ENCODE assay signal across 16 cellular contexts in the genomic region with DNA sequence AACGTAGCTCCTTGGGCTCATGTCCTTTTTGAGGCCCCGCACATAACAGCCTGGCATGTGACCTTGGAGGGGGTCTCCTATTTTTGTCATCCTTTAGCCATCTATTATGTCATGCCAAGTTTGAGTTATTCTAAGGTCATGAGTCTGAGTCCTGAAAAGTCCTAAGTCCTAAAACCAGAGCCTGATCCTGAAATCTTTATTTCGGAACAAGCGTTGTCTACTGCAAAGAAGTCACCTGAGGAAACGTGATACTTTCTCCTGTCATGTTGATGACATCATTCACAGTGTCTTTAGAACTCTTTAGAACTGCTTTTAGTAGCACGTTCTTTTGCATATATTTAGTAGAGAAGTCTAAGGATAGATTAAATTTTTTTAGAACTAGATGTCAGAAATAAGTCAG.
"Had no signal": no experiment of that assay in that cellular context is flagged by ENCODE, and none has a peak within 500 bp of the region (broad histone marks: within the 10 kb centered on the region; RNA-seq: fewer than 3 reads in every experiment).

No MANE protein-coding gene starts in this region.

- H3K27ac ChIP-seq: lower lobe of right lung, spleen had no signal

- H3K27ac Mint-ChIP-seq: activated naive CD4-positive, alpha-beta T cell treated with anti-CD3 and anti-CD28 coated beads, Interleukin-2, amount 50 U/mL, for 72 hours; activated T-cell treated with anti-CD3 and anti-CD28 coated beads, Interleukin-2, amount 50 U/mL, for 72 hours; endodermal cell; stimulated activated naive B cell treated with anti-CD40 and anti-IgM and Interleukin-4, amounts not matched to agents 10 μg/mL and 1 μg/mL and 100 μg/mL, for 72 hours had no signal

- H3K4me3 Mint-ChIP-seq: activated T-cell treated with anti-CD3 and anti-CD28 coated beads, Interleukin-2, amount 50 U/mL, for 72 hours; endodermal cell; neural crest cell; stimulated activated naive B cell treated with anti-CD40 and anti-IgM and Interleukin-4, amounts not matched to agents 10 μg/mL and 1 μg/mL and 100 μg/mL, for 72 hours had no signal

- H3K4me3 ChIP-seq: lower lobe of right lung, sigmoid colon, spleen, thyroid gland had no signal

- H3K9me3 ChIP-seq: lower lobe of right lung, sigmoid colon, spleen, thyroid gland had no signal

- H3K27me3 ChIP-seq: sigmoid colon, thyroid gland had no signal

- H3K36me3 Mint-ChIP-seq: activated naive CD4-positive, alpha-beta T cell treated with anti-CD3 and anti-CD28 coated beads, Interleukin-2, amount 50 U/mL, for 72 hours; stimulated activated naive B cell treated with anti-CD40 and anti-IgM and Interleukin-4, amounts not matched to agents 10 μg/mL and 1 μg/mL and 100 μg/mL, for 72 hours had no signal

- H3K9me3 Mint-ChIP-seq: activated naive CD4-positive, alpha-beta T cell treated with anti-CD3 and anti-CD28 coated beads, Interleukin-2, amount 50 U/mL, for 72 hours; activated T-cell treated with anti-CD3 and anti-CD28 coated beads, Interleukin-2, amount 50 U/mL, for 72 hours; endodermal cell; neural crest cell; stimulated activated naive B cell treated with anti-CD40 and anti-IgM and Interleukin-4, amounts not matched to agents 10 μg/mL and 1 μg/mL and 100 μg/mL, for 72 hours had no signal

- H3K36me3 ChIP-seq: spleen, thyroid gland had no signal

- H3K4me1 ChIP-seq: spleen had no signal

- DNase-seq: activated CD4-positive, alpha-beta T cell treated with anti-CD3 and anti-CD28 coated beads for 1 hour; activated CD4-positive, alpha-beta T cell treated with anti-CD3 and anti-CD28 coated beads, Interleukin-2, amount 50 U/mL, for 4 hours; activated gamma-delta T cell; activated T-cell treated with anti-CD3 and anti-CD28 coated beads, Interleukin-2, amount 50 U/mL, for 72 hours; endodermal cell; foreskin melanocyte; hypothalamus; islet precursor cell; lower lobe of right lung; sigmoid colon; spleen; stimulated activated naive B cell treated with anti-CD40 and anti-IgM and Interleukin-4, amounts not matched to agents 10 μg/mL and 1 μg/mL and 100 μg/mL, for 72 hours; T-helper 1 cell; thyroid gland had no signal

- H3K27me3 Mint-ChIP-seq: stimulated activated naive B cell treated with anti-CD40 and anti-IgM and Interleukin-4, amounts not matched to agents 10 μg/mL and 1 μg/mL and 100 μg/mL, for 72 hours had no signal

- H3K4me1 Mint-ChIP-seq: stimulated activated naive B cell treated with anti-CD40 and anti-IgM and Interleukin-4, amounts not matched to agents 10 μg/mL and 1 μg/mL and 100 μg/mL, for 72 hours had no signal
